ENCODE assay signal across 16 cellular contexts in genomic region chr11:64095286-64095825, GRCh38. TPM values are rescaled to one million over a fixed set of nuclear protein-coding genes. Genes with fewer than 3 reads are reported as not detected.
DNase-seq lines count a peak whose midpoint lies in the region; ATAC-seq lines count a peak whose summit lies in the region.
"Had no signal": no experiment of that assay in that cellular context is flagged by ENCODE, and none has a peak within 500 bp of the region (broad histone marks: within the 10 kb centered on the region; RNA-seq: fewer than 3 reads in every experiment).

No MANE protein-coding gene starts in this region.

- H2BK15ac ChIP-seq in neuronal stem cell (ENCODE audit: low read length): peak overlapping the region; percentile 51

- H2BK12ac ChIP-seq in neuronal stem cell (ENCODE audit: low read length): peak overlapping the region; percentile 43

- no peak overlapping the region for H3K23ac ChIP-seq in neuronal stem cell (ENCODE audit: low read depth, low read length, poor library complexity)

- H3K9me3 ChIP-seq in duodenal mucosa (ENCODE audit: control insufficient read depth in 1 of 2, low read length in 2 of 2): no peaks in the 10 kb centered on the region
- H3K9me3 ChIP-seq in neuronal stem cell (replicated peaks in 1 of 2; ENCODE audit: control insufficient read depth in 2 of 2, insufficient read depth in 1 of 2, low read depth in 1 of 2, low read length in 2 of 2): no peaks in the 10 kb centered on the region
- H3K9me3 ChIP-seq: body of pancreas, Caco-2, right atrium auricular region had no signal

- H3K79me1 ChIP-seq in neuronal stem cell (ENCODE audit: low read depth, low read length): peaks cover 2% of the 10 kb centered on the region

- H3K27ac ChIP-seq in duodenal mucosa (ENCODE audit: low read depth, low read length) (peak overlapping the region; percentile 36), neuronal stem cell (replicated peaks; ENCODE audit: low read length) (peak overlapping the region; percentile 65)
- H3K27ac ChIP-seq: foreskin keratinocyte, right atrium auricular region had no signal

- H4K91ac ChIP-seq in neuronal stem cell (ENCODE audit: low read depth, low read length, poor library complexity): no peak overlapping the region

- peaks cover 0 to 4% of the 10 kb centered on the region in 2 donors for H3K4me1 ChIP-seq in duodenal mucosa (ENCODE audit: control insufficient read depth in 1 of 2, insufficient read depth in 2 of 2, low read length in 2 of 2)
- H3K4me1 ChIP-seq in neuronal stem cell (ENCODE audit: control insufficient read depth in 2 of 2, insufficient read depth in 1 of 2, low read depth in 1 of 2, low read length in 2 of 2): peaks cover 50 to 71% of the 10 kb centered on the region in 2 donors
- H3K4me1 ChIP-seq: Caco-2, foreskin keratinocyte had no signal

- in situ Hi-C loops in ACHN (cut with HindIII; ENCODE audit: low pct_ligation_motif_present, low pct_unique_long_range_greater_than_20kb, low sequenced_read_pairs): no loop called here

- no peaks in the 10 kb centered on the region for H3K36me3 ChIP-seq in duodenal mucosa (ENCODE audit: control insufficient read depth in 1 of 2, insufficient read depth in 2 of 2, low read length in 2 of 2)
- no peaks in the 10 kb centered on the region for H3K36me3 ChIP-seq in neuronal stem cell (replicated peaks in 1 of 2; ENCODE audit: control insufficient read depth in 2 of 2, insufficient read depth in 2 of 2, low read length in 2 of 2)
- H3K36me3 ChIP-seq: right atrium auricular region had no signal

- no peak overlapping the region for H4K8ac ChIP-seq in neuronal stem cell (ENCODE audit: low read depth, low read length)

- DNase-seq in ACHN (peak; percentile 14), NCI-H2171 (lab: John Stamatoyannopoulos, UW) (peak; percentile 49), neuronal stem cell (ENCODE audit: low spot score) (no peak), RPMI8226 (no peak)
- DNase-seq in stimulated activated naive CD4-positive, alpha-beta T cell (lab: John Stamatoyannopoulos, UW): no peak
- DNase-seq: activated CD8-positive, alpha-beta T cell treated with anti-CD3 and anti-CD28 coated beads, Interleukin-2, amount 10 ng/mL, durations not matched to agents 7 days and 5 days; activated effector memory CD4-positive, alpha-beta T cell treated with Interleukin-2 at 50 U/mL for 16 hours; body of pancreas; Caco-2; effector memory CD4-positive, alpha-beta T cell; foreskin keratinocyte; NCI-H526 had no signal

- ATAC-seq in GM21723 (IDR thresholded peaks at IDR 0.05; ENCODE audit: unreplicated experiment) (no peak), HG03025 (IDR thresholded peaks at IDR 0.05; ENCODE audit: low FRiP score, unreplicated experiment) (no peak)
- ATAC-seq: activated CD8-positive, alpha-beta T cell treated with anti-CD3 and anti-CD28 coated beads, Interleukin-2, amount 10 ng/mL, durations not matched to agents 7 days and 5 days; body of pancreas had no signal

- no peak overlapping the region for H2AFZ ChIP-seq in neuronal stem cell (ENCODE audit: low read length)

- no peaks in the 10 kb centered on the region for H3K27me3 ChIP-seq in duodenal mucosa (ENCODE audit: control insufficient read depth in 1 of 2, insufficient read depth in 2 of 2, low read length in 2 of 2)
- H3K27me3 ChIP-seq in neuronal stem cell (ENCODE audit: control insufficient read depth in 3 of 3, insufficient read depth in 3 of 3, low read depth in 1 of 3, low read length in 3 of 3): no peaks in the 10 kb centered on the region
- H3K27me3 ChIP-seq: body of pancreas, right atrium auricular region had no signal

- H2BK5ac ChIP-seq in neuronal stem cell (ENCODE audit: low read length): no peak overlapping the region

- peak overlapping the region; percentile 11 for H2BK120ac ChIP-seq in neuronal stem cell (ENCODE audit: low read depth, low read length)

- H3K18ac ChIP-seq in neuronal stem cell (ENCODE audit: low read length): peak overlapping the region; percentile 91

- H3K14ac ChIP-seq in neuronal stem cell (ENCODE audit: low read length): peak overlapping the region; percentile 57

- H3K4ac ChIP-seq in neuronal stem cell (ENCODE audit: low read length): peak overlapping the region; percentile 1

- peak overlapping the region; percentile 96 for H2AK5ac ChIP-seq in neuronal stem cell (ENCODE audit: low read depth, low read length)

- H3K9ac ChIP-seq in duodenal mucosa (ENCODE audit: low read depth in 1 of 2, low read length in 2 of 2) (no peak overlapping the region), neuronal stem cell (ENCODE audit: low read depth, low read length, poor library complexity) (peak overlapping the region; percentile 6)

- WGBS in neuronal stem cell (ENCODE audit: extremely low coverage in 2 of 2, insufficient read length in 2 of 2, insufficient replicate concordance in 1 of 2), 2 donors: no CpG with 5 or more reads among the region's 10 CpGs

- H3K4me3 ChIP-seq in duodenal mucosa (ENCODE audit: low read depth in 1 of 2, low read length in 2 of 2): no peak overlapping the region
- no peak overlapping the region for H3K4me3 ChIP-seq in neuronal stem cell (ENCODE audit: low read length in 2 of 2)
- H3K4me3 ChIP-seq: body of pancreas, right atrium auricular region had no signal

- H3K4me2 ChIP-seq in neuronal stem cell (ENCODE audit: insufficient read depth, low read length, poor library complexity, severe bottlenecking): no peak overlapping the region

RNA-seq across cellular contexts. Expression of gene FLRT1, which starts 59.6 kb away (rescaled TPM):
- 0.88 TPM for polyA plus RNA-seq in neuronal stem cell (2013, experiment 1 of 2)
- polyA plus RNA-seq in neuronal stem cell (2013, experiment 2 of 2): 0.94 TPM
- polyA plus RNA-seq: foreskin keratinocyte had no signal

Comparison
In these comparisons a context has a peak if more than half of its experiments do, and no peak if none do; other contexts are left out.
1. DNase-seq: peak in ACHN (single experiment) and NCI-H2171 (single experiment); none in neuronal stem cell (single experiment), stimulated activated naive CD4-positive, alpha-beta T cell (0 of 6) and RPMI8226 (single experiment).